In genomic region chr12:10331642-10332239, GRCh38 we compare ENCODE assay signal across 8 cellular contexts. TPM values are rescaled to one million over a fixed set of nuclear protein-coding genes. Genes with fewer than 3 reads are reported as not detected.
DNase-seq lines count a peak whose midpoint lies in the region; ATAC-seq and TF ChIP-seq lines count a peak whose summit lies in the region.

No MANE protein-coding gene starts in this region.

- no peak overlapping the region for H3K14ac ChIP-seq in mesenchymal stem cell (ENCODE audit: low read length in 2 of 2)

- no peaks in the 10 kb centered on the region for H3F3A ChIP-seq in PC-3 (ENCODE audit: low read length, unreplicated experiment)

- peak in 1 of 2 experiments; percentile 65 for DNase-seq in Caco-2
- DNase-seq in HT1080 (ENCODE audit: low read depth): peak; percentile 41
- DNase-seq in PC-3: peak; percentile 67
- no peak for DNase-seq in effector memory CD8-positive, alpha-beta T cell
- peak; percentile 72 for DNase-seq in mesenchymal stem cell
- no peak for DNase-seq in aorta

- H2BK15ac ChIP-seq in mesenchymal stem cell (ENCODE audit: low read depth, poor library complexity, severe bottlenecking): no peak overlapping the region

- no peak overlapping the region for H2BK120ac ChIP-seq in mesenchymal stem cell (ENCODE audit: low read depth, low read length)

- peaks cover 24% of the 10 kb centered on the region for H3K4me1 Mint-ChIP-seq in Caco-2 (ENCODE audit: low read depth, unreplicated experiment)
- peaks cover 5 to 22% of the 10 kb centered on the region in 2 donors for H3K4me1 Mint-ChIP-seq in effector memory CD8-positive, alpha-beta T cell (ENCODE audit: low read depth in 2 of 2)

- H2BK12ac ChIP-seq in mesenchymal stem cell (ENCODE audit: low read length in 2 of 2): no peak overlapping the region

- H3K4me3 ChIP-seq in Caco-2 (ENCODE audit: low read depth, low read length) (no peak overlapping the region), PC-3 (ENCODE audit: low read length) (no peak overlapping the region), mesenchymal stem cell (ENCODE audit: insufficient read depth in 1 of 2, low read depth in 1 of 2, low read length in 2 of 2) (no peak overlapping the region), aorta (ENCODE audit: low read length in 2 of 2) (no peak overlapping the region)

- H3K23ac ChIP-seq in mesenchymal stem cell (ENCODE audit: low read length in 2 of 2): no peak overlapping the region

- no peaks in the 10 kb centered on the region for H3K9me3 Mint-ChIP-seq in Caco-2 (ENCODE audit: unreplicated experiment)
- H3K9me3 Mint-ChIP-seq in effector memory CD8-positive, alpha-beta T cell: no peaks in the 10 kb centered on the region

- H3K4me3 Mint-ChIP-seq in Caco-2 (ENCODE audit: unreplicated experiment): no peak overlapping the region
- no peak overlapping the region for H3K4me3 Mint-ChIP-seq in effector memory CD8-positive, alpha-beta T cell

- no peak overlapping the region for H3K4ac ChIP-seq in mesenchymal stem cell (ENCODE audit: low read depth in 1 of 2, low read length in 2 of 2)

- CTCF ChIA-PET in Caco-2 (lab: Charles Lee) (interaction anchor here (0.6 to 1.5 kb wide), 2 partner anchors 48 to 230 kb away, joined by 8 to 12 read pairs; no protein-coding TSS in a partner anchor), PC-3 (lab: Charles Lee) (interaction anchor here (1.0 kb wide), 1 partner anchor 33 kb away, joined by 3 read pairs; no protein-coding TSS in a partner anchor)

- no peaks in the 10 kb centered on the region for H3K9me2 ChIP-seq in PC-3 (replicated peaks; ENCODE audit: low read length)

- no peak overlapping the region for H2BK5ac ChIP-seq in mesenchymal stem cell (ENCODE audit: low read depth, low read length, poor library complexity, severe bottlenecking)

- H4K20me1 ChIP-seq in PC-3 (ENCODE audit: low read length): no peaks in the 10 kb centered on the region

- no peaks in the 10 kb centered on the region for H3K27me3 ChIP-seq in Caco-2 (replicated peaks; ENCODE audit: control insufficient read depth, insufficient read depth, low read length)
- no peaks in the 10 kb centered on the region for H3K27me3 ChIP-seq in PC-3 (ENCODE audit: low read length)
- H3K27me3 ChIP-seq in mesenchymal stem cell (ENCODE audit: control insufficient read depth in 1 of 2, insufficient read depth in 1 of 2, low read length in 2 of 2): no peaks in the 10 kb centered on the region
- H3K27me3 ChIP-seq in aorta (ENCODE audit: control insufficient read depth in 1 of 2, insufficient read depth in 2 of 2, low read length in 1 of 2): no peaks in the 10 kb centered on the region

- H3K27me3 Mint-ChIP-seq in Caco-2 (ENCODE audit: insufficient read depth, unreplicated experiment): no peaks in the 10 kb centered on the region
- H3K27me3 Mint-ChIP-seq in effector memory CD8-positive, alpha-beta T cell: no peaks in the 10 kb centered on the region

- H2AFZ ChIP-seq in PC-3 (ENCODE audit: low read length): 0 out of 2 replicates have a peak overlapping the region, but pooled peaks have one; percentile 58
- no peak overlapping the region for H2AFZ ChIP-seq in mesenchymal stem cell (ENCODE audit: low read depth, low read length)

- no peak overlapping the region for H3K27ac ChIP-seq in PC-3 (ENCODE audit: low read length)
- no peak overlapping the region for H3K27ac ChIP-seq in mesenchymal stem cell (ENCODE audit: low read length, poor library complexity, severe bottlenecking)
- no peak overlapping the region for H3K27ac ChIP-seq in aorta (ENCODE audit: low read depth in 1 of 2, low read length in 2 of 2)

- no peaks in the 10 kb centered on the region for H3K79me1 ChIP-seq in mesenchymal stem cell (replicated peaks; ENCODE audit: low read length, poor library complexity, severe bottlenecking)

- no peaks in the 10 kb centered on the region for H3K36me3 ChIP-seq in Caco-2 (ENCODE audit: control insufficient read depth, insufficient read depth, low read length)
- H3K36me3 ChIP-seq in PC-3 (ENCODE audit: low read depth, low read length): no peaks in the 10 kb centered on the region
- no peaks in the 10 kb centered on the region for H3K36me3 ChIP-seq in mesenchymal stem cell (ENCODE audit: control insufficient read depth in 1 of 2, insufficient read depth in 2 of 2, low read depth in 1 of 2, low read length in 2 of 2)
- H3K36me3 ChIP-seq in aorta (ENCODE audit: control insufficient read depth in 1 of 2, insufficient read depth in 2 of 2, low read length in 1 of 2): no peaks in the 10 kb centered on the region

- no peak overlapping the region for H2AK5ac ChIP-seq in mesenchymal stem cell (ENCODE audit: low read length, severe bottlenecking)

- intact Hi-C loops in Caco-2 (cut with micrococcal nuclease; ENCODE audit: unreplicated experiment) (loop anchor here (1.0 to 2.0 kb wide), 6 partner anchors 33 to 343 kb away; partner anchors contain the start of gene STYK1), PC-3 (cut with micrococcal nuclease) (loop anchor here (1.0 to 5.0 kb wide), 5 partner anchors 33 to 343 kb away; partner anchors contain the start of gene STYK1), aorta (cut with DNase I) (loop anchor here (5.0 kb wide), 1 partner anchor 231 kb away; no protein-coding TSS in a partner anchor)

- BruUV-seq in Caco-2 (replicated peaks; lab: Mats Ljungman, UMichigan) (no TSS peak), PC-3 (replicated peaks; lab: Mats Ljungman, UMichigan) (no TSS peak)

- no peaks in the 10 kb centered on the region for H3K79me2 ChIP-seq in PC-3 (ENCODE audit: low read length)

- no CpG with 5 or more reads among the region's 2 CpGs for WGBS in mesenchymal stem cell
- 35 to 36% methylated on average over 2 of the region's 2 CpGs for WGBS in aorta, 2 donors

- peak overlapping the region; percentile 21; the same call in 1 of the 2 replicates for H3K4me2 ChIP-seq in PC-3 (ENCODE audit: low read length)
- H3K4me2 ChIP-seq in mesenchymal stem cell (ENCODE audit: low read length, poor library complexity, severe bottlenecking): no peak overlapping the region

- ATAC-seq in PC-3 (peak; percentile 81), aorta (ENCODE audit: low FRiP score) (no peak), GM18873 (IDR thresholded peaks at IDR 0.05; ENCODE audit: low FRiP score, unreplicated experiment) (no peak), GM18867 (IDR thresholded peaks at IDR 0.05; ENCODE audit: unreplicated experiment) (no peak)
- ATAC-seq in effector memory CD8-positive, alpha-beta T cell (replicated peaks): peak; percentile 56

- POLR2A ChIA-PET in Caco-2 (lab: Charles Lee): no interaction called here
- POLR2A ChIA-PET in PC-3 (lab: Charles Lee; ENCODE audit: unreplicated experiment): no interaction called here

- H4K8ac ChIP-seq in mesenchymal stem cell (ENCODE audit: low read length): no peak overlapping the region

- peak; percentile 92 to 96 for TF ChIP-seq CTCF in Caco-2 (IDR thresholded peaks at IDR 0.05; ENCODE audit: insufficient read depth in 1 of 2, low read depth in 1 of 2, low read length in 1 of 2, severe bottlenecking in 1 of 2, unreplicated experiment in 1 of 2)
- TF ChIP-seq CTCF in PC-3 (conservative IDR thresholded peaks at IDR 0.05; ENCODE audit: low read depth, low read length): peak; percentile 83

- H3K36me3 Mint-ChIP-seq in Caco-2 (ENCODE audit: insufficient read depth, unreplicated experiment): no peaks in the 10 kb centered on the region
- no peaks in the 10 kb centered on the region for H3K36me3 Mint-ChIP-seq in effector memory CD8-positive, alpha-beta T cell (ENCODE audit: insufficient read depth)

- H3K9ac ChIP-seq in PC-3 (ENCODE audit: low read length): no peak overlapping the region
- H3K9ac ChIP-seq in mesenchymal stem cell (ENCODE audit: low read length): no peak overlapping the region

- no peaks in the 10 kb centered on the region for H3K9me3 ChIP-seq in Caco-2
- H3K9me3 ChIP-seq in PC-3 (ENCODE audit: low read length): no peaks in the 10 kb centered on the region
- H3K9me3 ChIP-seq in mesenchymal stem cell (ENCODE audit: control insufficient read depth, low read length): peaks cover 8% of the 10 kb centered on the region
- H3K9me3 ChIP-seq in aorta (ENCODE audit: control insufficient read depth, low read length): no peaks in the 10 kb centered on the region

- no peaks in the 10 kb centered on the region for H3K4me1 ChIP-seq in Caco-2
- H3K4me1 ChIP-seq in PC-3 (ENCODE audit: insufficient read depth, low read length): 0 out of 2 replicates have a peak, but pooled peaks cover 2% of the 10 kb centered on the region
- H3K4me1 ChIP-seq in mesenchymal stem cell (ENCODE audit: control insufficient read depth, insufficient read depth, low read depth, low read length): no peaks in the 10 kb centered on the region
- no peaks in the 10 kb centered on the region for H3K4me1 ChIP-seq in aorta (ENCODE audit: control insufficient read depth in 1 of 2, insufficient read depth in 2 of 2, low read length in 2 of 2)

- H3K27ac Mint-ChIP-seq in Caco-2 (ENCODE audit: unreplicated experiment): no peak overlapping the region
- no peak overlapping the region for H3K27ac Mint-ChIP-seq in effector memory CD8-positive, alpha-beta T cell

- no peak overlapping the region for H4K91ac ChIP-seq in mesenchymal stem cell (ENCODE audit: low read length)

- H3K18ac ChIP-seq in mesenchymal stem cell (ENCODE audit: low read depth in 1 of 2, low read length in 2 of 2): no peak overlapping the region

RNA-seq across cellular contexts. Expression of gene KLRD1, which starts 24.1 kb away (rescaled TPM):
- total RNA-seq in Caco-2 (2022) (0.05 and 0.23 TPM in 2 replicates), PC-3 (2014; rRNA removed) (0.06 TPM in 1 of 2 replicates, not detected in the other), aorta (1 to 10 TPM; 4.4 to 6.5 TPM)
- under 0.01 TPM in 1 of 2 replicates, not detected in the other for total RNA-seq in HT1080 (2014; rRNA removed; shearing (Covaris generic))
- not detected in 2 replicates for polyA plus RNA-seq in HT1080 (2015; cell fraction: cytosol; rRNA removed)
- polyA plus RNA-seq in HT1080 (2015; cell fraction: nucleus; rRNA removed): not detected in 2 replicates
- 0.01 TPM for polyA plus RNA-seq in mesenchymal stem cell (2013, experiment 1 of 2)
- 0.03 TPM for polyA plus RNA-seq in mesenchymal stem cell (2013, experiment 2 of 2)
- polyA plus RNA-seq in aorta: 1 to 10 TPM in 1 of 2 donors, under 1 TPM in 1; 0.18 to 1.8 TPM

RNA-seq across cellular contexts. Expression of gene KLRK1, which starts 58.1 kb away (rescaled TPM):
- total RNA-seq in Caco-2 (2022) (0.18 and 0.28 TPM in 2 replicates), PC-3 (2014; rRNA removed) (not detected in 2 replicates), aorta (1 to 10 TPM; 1.9 to 3.5 TPM)
- total RNA-seq in HT1080 (2014; rRNA removed; shearing (Covaris generic)): not detected in 2 replicates
- not detected in 2 replicates for polyA plus RNA-seq in HT1080 (2015; cell fraction: cytosol; rRNA removed)
- polyA plus RNA-seq in HT1080 (2015; cell fraction: nucleus; rRNA removed): 0.10 and 0.84 TPM in 2 replicates
- 0.06 TPM for polyA plus RNA-seq in mesenchymal stem cell (2013, experiment 1 of 2)
- polyA plus RNA-seq in mesenchymal stem cell (2013, experiment 2 of 2): 0.05 TPM
- 1 to 10 TPM in 1 of 2 donors, under 1 TPM in 1; 0.59 to 1.5 TPM for polyA plus RNA-seq in aorta

Comparison
In these comparisons a context has a peak if more than half of its experiments do, and no peak if none do; other contexts are left out.
1. DNase-seq: peak in HT1080 (single experiment), PC-3 (single experiment) and mesenchymal stem cell (single experiment); none in effector memory CD8-positive, alpha-beta T cell (0 of 3) and aorta (0 of 2).
2. ATAC-seq: peak in PC-3 (single experiment) and effector memory CD8-positive, alpha-beta T cell (single experiment); none in aorta (single experiment), GM18873 (single experiment) and GM18867 (single experiment).